ENCODE assay signal across 1 cellular context in the genomic region with DNA sequence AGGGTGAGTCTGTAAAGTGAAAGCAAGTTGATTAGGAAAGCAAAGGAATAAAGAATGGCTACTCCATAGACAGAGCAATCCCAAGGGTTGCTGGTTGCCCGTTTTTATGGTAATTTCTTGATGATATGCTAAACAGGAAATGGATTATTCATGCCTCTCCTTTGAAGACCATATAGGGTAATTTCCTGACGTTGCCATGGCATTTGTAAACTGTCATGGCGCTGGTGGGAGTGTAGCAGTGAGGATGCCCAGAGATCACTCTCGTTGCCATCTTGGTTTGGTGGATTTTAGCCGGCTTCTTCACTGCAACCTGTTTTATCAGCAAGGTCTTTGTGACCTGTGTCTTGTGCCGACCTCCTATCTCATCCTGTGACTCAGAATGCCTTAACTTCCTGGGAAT.
TF ChIP-seq lines count a peak whose summit lies in the region.

No MANE protein-coding gene starts in this region.

TF ChIP-seq in K562, 482 proteins besides CTCF, POLR2A, EP300 and RAD21:
- TF ChIP-seq KLF1 (tag; IDR thresholded peaks at IDR 0.05) (0 out of 2 replicates have a peak, but pooled peaks have one; percentile 64), ZNF644 (tag; IDR thresholded peaks at IDR 0.05; ENCODE audit: low read depth) (peak; percentile 62; the same call in 1 of the 2 replicates), SRF (CRISPR knock-in tag; IDR thresholded peaks at IDR 0.05) (peak; percentile 73 to 94), BMI1 (IDR thresholded peaks at IDR 0.05; ENCODE audit: low read length) (peak; percentile 25; the same call in 1 of the 2 replicates), YY1 (IDR thresholded peaks at IDR 0.05; ENCODE audit: borderline replicate concordance in 1 of 3, control insufficient read depth in 1 of 3, extremely low read depth in 1 of 3, insufficient read depth in 3 of 3, insufficient read length in 1 of 3, insufficient replicate concordance in 2 of 3, low read depth in 1 of 3, low read length in 2 of 3) (peak in 1 of 3 experiments; percentile 49), GABPA (tag; conservative IDR thresholded peaks at IDR 0.05; ENCODE audit: low read depth) (0 out of 2 replicates have a peak, but pooled peaks have one; percentile 18), RFX1 (IDR thresholded peaks at IDR 0.05) (peak; percentile 71)
- TF ChIP-seq, protein P1, sequence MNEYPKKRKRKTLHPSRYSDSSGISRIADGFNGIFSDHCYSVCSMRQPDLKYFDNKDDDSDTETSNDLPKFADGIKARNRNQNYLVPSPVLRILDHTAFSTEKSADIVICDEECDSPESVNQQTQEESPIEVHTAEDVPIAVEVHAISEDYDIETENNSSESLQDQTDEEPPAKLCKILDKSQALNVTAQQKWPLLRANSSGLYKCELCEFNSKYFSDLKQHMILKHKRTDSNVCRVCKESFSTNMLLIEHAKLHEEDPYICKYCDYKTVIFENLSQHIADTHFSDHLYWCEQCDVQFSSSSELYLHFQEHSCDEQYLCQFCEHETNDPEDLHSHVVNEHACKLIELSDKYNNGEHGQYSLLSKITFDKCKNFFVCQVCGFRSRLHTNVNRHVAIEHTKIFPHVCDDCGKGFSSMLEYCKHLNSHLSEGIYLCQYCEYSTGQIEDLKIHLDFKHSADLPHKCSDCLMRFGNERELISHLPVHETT (CRISPR knock-in tag; conservative IDR thresholded peaks at IDR 0.05 in 1 of 2, IDR thresholded peaks at IDR 0.05 in 1 of 2) = 0 out of 4 replicates have a peak, but pooled peaks of 1 of the 2 experiments have one; percentile 33
